19 cellular contexts compared by ENCODE assay signal in genomic region chr11:125649465-125650166, GRCh38. TPM values are rescaled to one million over a fixed set of nuclear protein-coding genes. Genes with fewer than 3 reads are reported as not detected.
"Had no signal": no experiment of that assay in that cellular context is flagged by ENCODE, and none has a peak within 500 bp of the region (broad histone marks: within the 10 kb centered on the region; RNA-seq: fewer than 3 reads in every experiment).

No MANE protein-coding gene starts in this region.

- ATAC-seq: esophagus mucosa; mucosa of descending colon; naive thymus-derived CD4-positive, alpha-beta T cell; pancreas had no signal

- H3K4me1 ChIP-seq: left ventricle myocardium inferior, pancreas, sigmoid colon, SJCRH30 had no signal

- H3K27ac ChIP-seq: left ventricle myocardium inferior, pancreas, sigmoid colon, SJCRH30 had no signal

- H3K4me1 Mint-ChIP-seq: memory B cell had no signal

- H3K27me3 ChIP-seq: pancreas, sigmoid colon, SJCRH30 had no signal

- DNase-seq: activated naive CD4-positive, alpha-beta T cell; activated T-cell treated with anti-CD3 and anti-CD28 coated beads, Interleukin-2, amount 50 U/mL, for 48 hours; hippocampal formation; left ventricle myocardium inferior; mucosa of descending colon; pancreas; sigmoid colon; SJCRH30; stimulated activated CD4-positive, alpha-beta T cell treated with anti-CD3 and anti-CD28 coated beads, Interleukin-1b, Interleukin-23, amount 100 ng/mL, for 48 hours had no signal

- H3K27ac Mint-ChIP-seq: memory B cell had no signal

- H3K4me3 Mint-ChIP-seq: memory B cell had no signal

- H3K27me3 Mint-ChIP-seq: memory B cell; naive thymus-derived CD4-positive, alpha-beta T cell had no signal

- H3K9me3 Mint-ChIP-seq: naive thymus-derived CD4-positive, alpha-beta T cell had no signal

RNA-seq across cellular contexts. Expression of gene ACRV1, which starts 31.0 kb away (rescaled TPM):
- total RNA-seq: astrocyte; bronchial epithelial cell; esophagus mucosa; glomerular endothelial cell; left ventricle myocardium inferior; naive thymus-derived CD4-positive, alpha-beta T cell; pancreas; sigmoid colon; T-helper 2 cell treated with Interferon-gamma antibody and Interleukin-4, amounts not matched to agents 100 ng/mL and 5 ng/mL, for 36 hours; ureter had no signal
- polyA plus RNA-seq: adipose tissue; keratinocyte; naive thymus-derived CD4-positive, alpha-beta T cell; pancreas; sigmoid colon had no signal
